In genomic region chr20:59222982-59223610, GRCh38 we compare ENCODE assay signal across 8 cellular contexts. TPM values are rescaled to one million over a fixed set of nuclear protein-coding genes. Genes with fewer than 3 reads are reported as not detected.
DNase-seq lines count a peak whose midpoint lies in the region; ATAC-seq, FAIRE-seq and TF ChIP-seq lines count a peak whose summit lies in the region.

No MANE protein-coding gene starts in this region.

- H3K27me3 ChIP-seq in GM23248 (replicated peaks; ENCODE audit: insufficient read depth) (peaks cover 68% of the 10 kb centered on the region), psoas muscle (ENCODE audit: insufficient read depth in 3 of 3, low read length in 2 of 3) (peaks cover 0 to 28% (median 3%) of the 10 kb centered on the region in 3 donors)

- ATAC-seq in psoas muscle (peak in 1 of 4 donors; percentile 22), GM21515 (IDR thresholded peaks at IDR 0.05; ENCODE audit: unreplicated experiment) (no peak), HG03108 (IDR thresholded peaks at IDR 0.05; ENCODE audit: unreplicated experiment) (no peak)
- no peak for ATAC-seq in effector memory CD8-positive, alpha-beta T cell (replicated peaks)

- H3K9me2 ChIP-seq in GM23248 (ENCODE audit: insufficient read depth) = no peaks in the 10 kb centered on the region

- H4K20me1 ChIP-seq in GM23248 (ENCODE audit: insufficient read depth) = no peaks in the 10 kb centered on the region

- peak overlapping the region in 1 of 2 donors; percentile 57 for H3K4me3 Mint-ChIP-seq in effector memory CD8-positive, alpha-beta T cell

- H3K9ac ChIP-seq in GM23248 = no peak overlapping the region

- H3K79me2 ChIP-seq in GM23248 (ENCODE audit: insufficient read depth) = no peaks in the 10 kb centered on the region

- no peak for TF ChIP-seq CTCF in psoas muscle (IDR thresholded peaks at IDR 0.05)

- FAIRE-seq in frontal cortex (lab: Jason Lieb, UNC) = no peak

- WGBS in GM23248 (ENCODE audit: low coverage in 1 of 2, low lambda C conversion rate in 2 of 2, missing lambda C conversion rate in 2 of 2), 2 experiments = 9 to 10% methylated on average over 26 of the region's 26 CpGs
- 7 to 11% (median 8%) methylated on average over 26 of the region's 26 CpGs for WGBS in psoas muscle, 3 donors

- no peaks in the 10 kb centered on the region for H3F3A ChIP-seq in GM23248 (ENCODE audit: insufficient read depth)

- intact Hi-C loops in psoas muscle (cut with DNase I) = loop anchor here (1.0 to 10.0 kb wide), 5 partner anchors 135 to 353 kb away; no protein-coding TSS in a partner anchor

- DNase-seq in GM23248 = peak; percentile 36
- peak; percentile 3 for DNase-seq in RPMI8226
- peak; percentile 25 to 26 for DNase-seq in frontal cortex (ENCODE audit: low spot score in 2 of 2)
- no peak for DNase-seq in psoas muscle
- DNase-seq in effector memory CD8-positive, alpha-beta T cell = no peak
- no peak for DNase-seq in activated effector memory CD4-positive, alpha-beta T cell treated with anti-CD3 and anti-CD28 coated beads, Interleukin-2, amount 50 U/mL, for 16 hours

- H3K4me1 ChIP-seq in GM23248 (ENCODE audit: insufficient read depth) (peaks cover 5% of the 10 kb centered on the region), psoas muscle (peaks cover 12% of the 10 kb centered on the region)

- H3K27ac ChIP-seq in GM23248 (no peak overlapping the region), psoas muscle (no peak overlapping the region)

- peaks cover 24% of the 10 kb centered on the region for H3K36me3 Mint-ChIP-seq in effector memory CD8-positive, alpha-beta T cell (ENCODE audit: insufficient read depth)

- peaks cover 11 to 22% of the 10 kb centered on the region in 2 donors for H3K4me1 Mint-ChIP-seq in effector memory CD8-positive, alpha-beta T cell (ENCODE audit: low read depth in 2 of 2)

- no peaks in the 10 kb centered on the region for H3K9me3 Mint-ChIP-seq in effector memory CD8-positive, alpha-beta T cell

- no peaks in the 10 kb centered on the region for H3K27me3 Mint-ChIP-seq in effector memory CD8-positive, alpha-beta T cell

- H3K4me3 ChIP-seq in GM23248 = peak overlapping the region; percentile 75
- H3K4me3 ChIP-seq in psoas muscle = peak overlapping the region; percentile 75

- in situ Hi-C loops in GM23248 (cut with MboI) = no loop called here

- H2AFZ ChIP-seq in GM23248 = peak overlapping the region; percentile 94; the same call in 1 of the 2 replicates

- no peak overlapping the region for H3K27ac Mint-ChIP-seq in effector memory CD8-positive, alpha-beta T cell

- H3K9me3 ChIP-seq in GM23248 (ENCODE audit: low read depth) (no peaks in the 10 kb centered on the region), psoas muscle (no peaks in the 10 kb centered on the region)

- peak overlapping the region; percentile 88 for H3K4me2 ChIP-seq in GM23248 (ENCODE audit: unreplicated experiment)

- no peaks in the 10 kb centered on the region for H3K36me3 ChIP-seq in GM23248 (ENCODE audit: low read depth)
- H3K36me3 ChIP-seq in psoas muscle (ENCODE audit: insufficient read depth in 1 of 2, low read depth in 1 of 2) = no peaks in the 10 kb centered on the region

RNA-seq across cellular contexts. Expression of gene ZNF831, which starts 59.5 kb away (rescaled TPM):
- total RNA-seq in GM23248 (2014; rRNA removed; shearing (Covaris generic)) = not detected in 2 replicates
- not detected in 2 replicates for polyA plus RNA-seq in GM23248 (2016; fragmentation: Nextera tagmentation; extraction: Ambion mirVana)
- under 0.01 TPM for total RNA-seq in frontal cortex
- total RNA-seq in psoas muscle = under 1 TPM in 3 of 4 donors, not detected in 1; 0.02 to 0.08 (median 0.07) TPM
- polyA plus RNA-seq in psoas muscle = under 1 TPM; 0.01 to 0.04 (median 0.01) TPM

Comparison
In these comparisons a context has a peak if more than half of its experiments do, and no peak if none do; other contexts are left out.
1. DNase-seq: peak in GM23248 (single experiment), RPMI8226 (single experiment) and frontal cortex (2 of 2); none in psoas muscle (0 of 2), effector memory CD8-positive, alpha-beta T cell (0 of 3) and activated effector memory CD4-positive, alpha-beta T cell treated with anti-CD3 and anti-CD28 coated beads, Interleukin-2, amount 50 U/mL, for 16 hours (single experiment).